ENCODE assay signal across 17 cellular contexts in the genomic region with DNA sequence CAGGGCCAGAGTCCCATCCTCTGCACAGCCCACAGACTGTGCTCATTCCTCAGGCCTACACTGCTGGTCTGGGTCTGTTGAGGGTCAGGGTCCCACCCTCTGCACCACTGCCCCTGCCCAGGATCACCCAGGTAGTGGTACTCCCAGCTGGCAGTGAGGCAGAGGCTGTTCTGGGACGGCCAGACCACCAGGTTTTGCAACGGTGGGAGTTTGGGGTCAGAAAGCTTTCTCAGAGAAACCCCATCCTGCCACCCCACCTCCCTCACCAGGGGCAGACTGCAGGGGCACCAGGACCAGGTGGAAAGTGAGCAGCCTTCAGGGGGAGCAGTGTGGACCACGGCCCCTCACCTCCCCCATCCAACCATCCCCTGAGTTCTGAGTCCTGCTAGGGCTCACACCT. TPM values are rescaled to one million over a fixed set of nuclear protein-coding genes. Genes with fewer than 3 reads are reported as not detected.
A peak's percentile ranks its signal among the peaks of the same experiment; 100 is the strongest.
DNase-seq lines count a peak whose midpoint lies in the region; ATAC-seq and TF ChIP-seq lines count a peak whose summit lies in the region.
"Had no signal": no experiment of that assay in that cellular context is flagged by ENCODE, and none has a peak within 500 bp of the region (broad histone marks: within the 10 kb centered on the region; RNA-seq: fewer than 3 reads in every experiment).

No MANE protein-coding gene starts in this region.

- no peak overlapping the region for H2AFZ ChIP-seq in MM.1S (ENCODE audit: low read length)
- H2AFZ ChIP-seq: GM23338 had no signal

- in situ Hi-C loops in gastrocnemius medialis (cut with MboI; ENCODE audit: low sequenced_read_pairs in 4 of 4): no loop called here

- no peaks in the 10 kb centered on the region for H3K9me3 ChIP-seq in BLaER1 treated with 17β-estradiol and CSF1 and Interleukin-3, amounts not matched to agents 10 nM and 100 nM (replicated peaks in 1 of 11)
- H3K9me3 ChIP-seq in spleen: peaks cover 0 to 3% (median 0%) of the 10 kb centered on the region in 8 donors
- no peaks in the 10 kb centered on the region for H3K9me3 ChIP-seq in gastrocnemius medialis
- H3K9me3 ChIP-seq in MM.1S (replicated peaks; ENCODE audit: insufficient read depth, low read length): no peaks in the 10 kb centered on the region

- peak overlapping the region in 7 of 11 experiments; percentile 80 to 89 (median 83); a peak in 12 of 22 replicates for H3K27ac ChIP-seq in BLaER1 treated with 17β-estradiol and CSF1 and Interleukin-3, amounts not matched to agents 10 nM and 100 nM
- no peak overlapping the region for H3K27ac ChIP-seq in spleen
- H3K27ac ChIP-seq in gastrocnemius medialis: no peak overlapping the region
- no peak overlapping the region for H3K27ac ChIP-seq in MM.1S (ENCODE audit: low read length)
- H3K27ac ChIP-seq: C4-2B, HL-60 had no signal

- no peaks in the 10 kb centered on the region for H3K79me2 ChIP-seq in MM.1S (ENCODE audit: low read length)

- H3K4me1 ChIP-seq in BLaER1 treated with 17β-estradiol and CSF1 and Interleukin-3, amounts not matched to agents 10 nM and 100 nM: peaks cover 20 to 79% (median 57%) of the 10 kb centered on the region in 10 experiments
- H3K4me1 ChIP-seq in spleen (no peaks in the 10 kb centered on the region), gastrocnemius medialis (no peaks in the 10 kb centered on the region), MM.1S (ENCODE audit: low read length) (no peaks in the 10 kb centered on the region)

- H3K27me3 Mint-ChIP-seq in brain: peaks cover 5% of the 10 kb centered on the region
- H3K27me3 Mint-ChIP-seq in glutamatergic neuron (ENCODE audit: unreplicated experiment): peaks cover 3% of the 10 kb centered on the region
- H3K27me3 Mint-ChIP-seq: CD4-positive, alpha-beta memory T cell had no signal

- H3K4me3 Mint-ChIP-seq in brain: no peak overlapping the region
- no peak overlapping the region for H3K4me3 Mint-ChIP-seq in glutamatergic neuron (ENCODE audit: unreplicated experiment)
- H3K4me3 Mint-ChIP-seq: B cell; CD4-positive, alpha-beta memory T cell; GM23338; H9 had no signal

- peaks cover 0 to 9% (median 0%) of the 10 kb centered on the region in 11 experiments; a peak in 3 of 22 replicates for H4K20me1 ChIP-seq in BLaER1 treated with 17β-estradiol and CSF1 and Interleukin-3, amounts not matched to agents 10 nM and 100 nM
- H4K20me1 ChIP-seq in MM.1S (ENCODE audit: insufficient read depth, low read length): no peaks in the 10 kb centered on the region

- H3F3A ChIP-seq in MM.1S (ENCODE audit: insufficient read depth, low read length): no peaks in the 10 kb centered on the region

- peak overlapping the region in 2 of 11 experiments; percentile 15 to 42; a peak in 2 of 22 replicates for H3K9ac ChIP-seq in BLaER1 treated with 17β-estradiol and CSF1 and Interleukin-3, amounts not matched to agents 10 nM and 100 nM
- no peak overlapping the region for H3K9ac ChIP-seq in MM.1S (ENCODE audit: low read length)

- peaks cover 0 to 3% (median 0%) of the 10 kb centered on the region in 5 experiments for H3K9me3 Mint-ChIP-seq in brain
- H3K9me3 Mint-ChIP-seq in glutamatergic neuron (ENCODE audit: unreplicated experiment): peaks cover 2% of the 10 kb centered on the region
- H3K9me3 Mint-ChIP-seq: CD4-positive, alpha-beta memory T cell; GM23338; H9 had no signal

- peaks cover 36% of the 10 kb centered on the region for H3K4me1 Mint-ChIP-seq in brain
- peaks cover 5% of the 10 kb centered on the region for H3K4me1 Mint-ChIP-seq in glutamatergic neuron (ENCODE audit: low read depth, unreplicated experiment)
- H3K4me1 Mint-ChIP-seq: B cell had no signal

- no peak overlapping the region for H3K4me3 ChIP-seq in BLaER1 treated with 17β-estradiol and CSF1 and Interleukin-3, amounts not matched to agents 10 nM and 100 nM
- no peak overlapping the region for H3K4me3 ChIP-seq in spleen
- no peak overlapping the region for H3K4me3 ChIP-seq in gastrocnemius medialis
- H3K4me3 ChIP-seq in MM.1S (ENCODE audit: low read length): no peak overlapping the region
- H3K4me3 ChIP-seq: GM23338 had no signal

- DNase-seq in glutamatergic neuron: peak; percentile 3
- DNase-seq in spleen: peak; percentile 23
- no peak for DNase-seq in activated CD8-positive, alpha-beta memory T cell treated with anti-CD3 and anti-CD28 coated beads, Interleukin-2, amount 50 U/mL, for 4 hours
- no peak for DNase-seq in gastrocnemius medialis
- DNase-seq in MM.1S: no peak
- DNase-seq: CD4-positive, alpha-beta memory T cell; COR-L47; DMS153; EL; H9 had no signal

- H3K36me3 Mint-ChIP-seq in brain: no peaks in the 10 kb centered on the region
- no peaks in the 10 kb centered on the region for H3K36me3 Mint-ChIP-seq in glutamatergic neuron (ENCODE audit: unreplicated experiment)
- H3K36me3 Mint-ChIP-seq: CD4-positive, alpha-beta memory T cell had no signal

- no peaks in the 10 kb centered on the region for H3K27me3 ChIP-seq in BLaER1 treated with 17β-estradiol and CSF1 and Interleukin-3, amounts not matched to agents 10 nM and 100 nM
- H3K27me3 ChIP-seq in spleen (replicated peaks in 1 of 7): peaks cover 0 to 28% (median 0%) of the 10 kb centered on the region in 7 donors
- peaks cover 21 to 31% (median 25%) of the 10 kb centered on the region in 3 donors for H3K27me3 ChIP-seq in gastrocnemius medialis
- H3K27me3 ChIP-seq in MM.1S (replicated peaks; ENCODE audit: insufficient read depth, low read length): peaks cover 96% of the 10 kb centered on the region

- no peak for ATAC-seq in gastrocnemius medialis
- no peak for ATAC-seq in HG03097 (IDR thresholded peaks at IDR 0.05; ENCODE audit: low FRiP score, unreplicated experiment)

- intact Hi-C loops in spleen (cut with DNase I; ENCODE audit: low total_unique reads) (no loop called here), gastrocnemius medialis (cut with DNase I; ENCODE audit: low total_unique reads) (no loop called here)

- H3K27ac Mint-ChIP-seq in brain (peak overlapping the region in 3 of 5 experiments; percentile 91 to 99 (median 97)), glutamatergic neuron (ENCODE audit: unreplicated experiment) (no peak overlapping the region)
- H3K27ac Mint-ChIP-seq: B cell; CD4-positive, alpha-beta memory T cell; GM23338; H9 had no signal

- peak overlapping the region in 8 of 11 experiments; percentile 1 to 87 (median 82); a peak in 15 of 22 replicates for H3K4me2 ChIP-seq in BLaER1 treated with 17β-estradiol and CSF1 and Interleukin-3, amounts not matched to agents 10 nM and 100 nM
- no peak overlapping the region for H3K4me2 ChIP-seq in MM.1S (ENCODE audit: low read depth, low read length)
- H3K4me2 ChIP-seq: GM23338 had no signal

- TF ChIP-seq CTCF in brain (conservative IDR thresholded peaks at IDR 0.05): no peak
- no peak for TF ChIP-seq CTCF in glutamatergic neuron (IDR thresholded peaks at IDR 0.05; ENCODE audit: partially characterized antibody, unreplicated experiment)
- no peak for TF ChIP-seq CTCF in spleen (IDR thresholded peaks at IDR 0.05 in 8 of 11, conservative IDR thresholded peaks at IDR 0.05 in 3 of 11)
- TF ChIP-seq CTCF in gastrocnemius medialis (IDR thresholded peaks at IDR 0.05 in 4 of 5, conservative IDR thresholded peaks at IDR 0.05 in 1 of 5): no peak
- TF ChIP-seq CTCF in MM.1S (IDR thresholded peaks at IDR 0.05; ENCODE audit: low read length): no peak

- 75 to 94% (median 79%) methylated on average over 2 to 3 of the region's 3 CpGs for WGBS in spleen, 5 donors

- 0 out of 22 replicates have a peak, but pooled peaks cover 0 to 4% (median 0%) of the 10 kb centered on the region in 11 experiments for H3K36me3 ChIP-seq in BLaER1 treated with 17β-estradiol and CSF1 and Interleukin-3, amounts not matched to agents 10 nM and 100 nM
- no peaks in the 10 kb centered on the region for H3K36me3 ChIP-seq in spleen
- no peaks in the 10 kb centered on the region for H3K36me3 ChIP-seq in gastrocnemius medialis
- no peaks in the 10 kb centered on the region for H3K36me3 ChIP-seq in MM.1S (replicated peaks; ENCODE audit: insufficient read depth, low read length)

- TF ChIP-seq POLR2A in spleen (IDR thresholded peaks at IDR 0.05) (no peak), gastrocnemius medialis (IDR thresholded peaks at IDR 0.05) (no peak)

- no peaks in the 10 kb centered on the region for H3K9me2 ChIP-seq in MM.1S (replicated peaks; ENCODE audit: insufficient read depth, low read length)

RNA-seq across cellular contexts. Expression of a gene that starts 10.8 kb away (rescaled TPM):
- 120 TPM for polyA plus RNA-seq in brain (ENCODE audit: insufficient read depth, low read depth, low replicate concordance)
- total RNA-seq in glutamatergic neuron (ENCODE audit: unreplicated experiment): 9.2 TPM
- total RNA-seq in spleen: 10 to 100 TPM in 1 of 7 donors, 1 to 10 TPM in 6; 3.8 to 11.5 (median 5.0) TPM
- 1 to 10 TPM in 1 of 3 donors, under 1 TPM in 2; 0.24 to 1.2 (median 0.53) TPM for polyA plus RNA-seq in spleen
- total RNA-seq in gastrocnemius medialis: 1 to 10 TPM in 1 of 4 donors, under 1 TPM in 3; 0.25 to 5.0 (median 0.73) TPM

RNA-seq across cellular contexts. Expression of a gene that starts 39.0 kb away (rescaled TPM):
- 64.4 TPM for polyA plus RNA-seq in brain (ENCODE audit: insufficient read depth, low read depth, low replicate concordance)
- total RNA-seq in glutamatergic neuron (ENCODE audit: unreplicated experiment): 27.6 TPM
- total RNA-seq in spleen: 10 to 100 TPM; 35.8 to 72.2 (median 49.2) TPM
- polyA plus RNA-seq in spleen: 10 to 100 TPM; 10.2 to 26.3 (median 11.3) TPM
- total RNA-seq in gastrocnemius medialis: 10 to 100 TPM in 3 of 4 donors, 1 to 10 TPM in 1; 8.4 to 21.5 (median 17.7) TPM

RNA-seq across cellular contexts. Expression of a gene that starts 39.1 kb away (rescaled TPM):
- polyA plus RNA-seq in brain (ENCODE audit: insufficient read depth, low read depth, low replicate concordance): 61.4 TPM
- 19.4 TPM for total RNA-seq in glutamatergic neuron (ENCODE audit: unreplicated experiment)
- total RNA-seq in spleen: 10 to 100 TPM; 10.4 to 17.6 (median 13.9) TPM
- 10 to 100 TPM in 2 of 3 donors, 1 to 10 TPM in 1; 8.6 to 16.2 (median 10.6) TPM for polyA plus RNA-seq in spleen
- 1 to 10 TPM; 5.7 to 7.2 (median 6.7) TPM for total RNA-seq in gastrocnemius medialis

Comparison
In these comparisons a context has a peak if more than half of its experiments do, and no peak if none do; other contexts are left out.
1. H3K27ac ChIP-seq: peak in BLaER1 treated with 17β-estradiol and CSF1 and Interleukin-3, amounts not matched to agents 10 nM and 100 nM (7 of 11); none in spleen (0 of 8), gastrocnemius medialis (0 of 4) and MM.1S (single experiment).
2. DNase-seq: peak in glutamatergic neuron (single experiment) and spleen (single experiment); none in activated CD8-positive, alpha-beta memory T cell treated with anti-CD3 and anti-CD28 coated beads, Interleukin-2, amount 50 U/mL, for 4 hours (single experiment), gastrocnemius medialis (0 of 2) and MM.1S (single experiment).